Comparison of ENCODE assay signal across 1 cellular context in genomic region chrX:48910926-48911406, GRCh38.
TF ChIP-seq lines count a peak whose summit lies in the region.

No MANE protein-coding gene starts in this region.

TF ChIP-seq in HCT116, 20 proteins besides CTCF, POLR2A, EP300 and RAD21 (continued from another document):
- TF ChIP-seq REST (IDR thresholded peaks at IDR 0.05; ENCODE audit: low read depth) = no peak
